ENCODE assay signal across 1 cellular context in the genomic region with DNA sequence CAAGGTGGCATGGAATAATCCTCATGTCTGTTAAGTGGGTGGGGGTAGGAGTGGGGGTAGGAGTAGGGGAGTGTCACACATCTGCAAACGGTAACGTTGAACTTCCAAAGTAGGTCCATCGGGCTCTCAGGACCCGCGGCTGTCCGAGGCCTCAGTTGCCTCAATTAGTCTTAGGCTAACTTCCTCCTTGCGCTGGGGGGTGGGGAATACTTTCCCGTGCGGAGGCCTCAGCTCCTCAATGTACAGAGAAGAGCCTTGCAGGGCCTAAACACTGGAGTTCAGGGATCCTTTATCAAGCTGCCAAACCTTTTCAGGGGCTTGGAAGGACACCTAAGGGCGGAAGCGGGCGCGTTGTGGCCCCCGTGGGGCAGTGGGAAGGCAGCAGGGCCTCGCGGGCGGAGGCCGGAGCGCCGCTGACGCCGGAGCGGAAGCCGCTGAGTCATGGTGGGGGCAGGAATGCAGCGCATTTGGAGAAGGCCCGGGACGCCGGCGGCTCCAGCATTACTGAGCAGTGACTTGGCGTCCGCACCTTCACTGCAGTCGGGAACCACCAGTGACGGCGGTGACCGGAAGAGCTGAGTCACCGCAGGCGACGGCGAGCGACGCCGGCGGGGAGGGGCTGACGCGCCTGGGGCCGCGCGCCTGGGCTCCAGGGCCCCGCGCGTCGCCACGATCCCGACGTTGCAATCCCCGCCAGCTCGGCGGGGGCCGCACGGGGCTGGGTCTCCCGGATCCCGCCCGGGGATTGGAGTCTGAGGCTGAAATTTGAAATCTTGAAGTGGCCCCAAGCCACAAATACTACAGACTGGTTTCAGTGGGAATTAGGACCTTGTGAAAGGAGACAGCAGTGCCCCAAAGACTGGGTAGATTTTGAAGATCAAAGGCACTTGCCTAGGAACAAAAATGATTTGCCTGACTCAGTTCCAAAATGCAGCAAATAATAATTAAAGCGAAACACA.
TF ChIP-seq lines count a peak whose summit lies in the region.

No MANE protein-coding gene starts in this region.

TF ChIP-seq in HCT116, 20 proteins besides CTCF, POLR2A, EP300 and RAD21 (continued from another document):
- TF ChIP-seq, protein P1, sequence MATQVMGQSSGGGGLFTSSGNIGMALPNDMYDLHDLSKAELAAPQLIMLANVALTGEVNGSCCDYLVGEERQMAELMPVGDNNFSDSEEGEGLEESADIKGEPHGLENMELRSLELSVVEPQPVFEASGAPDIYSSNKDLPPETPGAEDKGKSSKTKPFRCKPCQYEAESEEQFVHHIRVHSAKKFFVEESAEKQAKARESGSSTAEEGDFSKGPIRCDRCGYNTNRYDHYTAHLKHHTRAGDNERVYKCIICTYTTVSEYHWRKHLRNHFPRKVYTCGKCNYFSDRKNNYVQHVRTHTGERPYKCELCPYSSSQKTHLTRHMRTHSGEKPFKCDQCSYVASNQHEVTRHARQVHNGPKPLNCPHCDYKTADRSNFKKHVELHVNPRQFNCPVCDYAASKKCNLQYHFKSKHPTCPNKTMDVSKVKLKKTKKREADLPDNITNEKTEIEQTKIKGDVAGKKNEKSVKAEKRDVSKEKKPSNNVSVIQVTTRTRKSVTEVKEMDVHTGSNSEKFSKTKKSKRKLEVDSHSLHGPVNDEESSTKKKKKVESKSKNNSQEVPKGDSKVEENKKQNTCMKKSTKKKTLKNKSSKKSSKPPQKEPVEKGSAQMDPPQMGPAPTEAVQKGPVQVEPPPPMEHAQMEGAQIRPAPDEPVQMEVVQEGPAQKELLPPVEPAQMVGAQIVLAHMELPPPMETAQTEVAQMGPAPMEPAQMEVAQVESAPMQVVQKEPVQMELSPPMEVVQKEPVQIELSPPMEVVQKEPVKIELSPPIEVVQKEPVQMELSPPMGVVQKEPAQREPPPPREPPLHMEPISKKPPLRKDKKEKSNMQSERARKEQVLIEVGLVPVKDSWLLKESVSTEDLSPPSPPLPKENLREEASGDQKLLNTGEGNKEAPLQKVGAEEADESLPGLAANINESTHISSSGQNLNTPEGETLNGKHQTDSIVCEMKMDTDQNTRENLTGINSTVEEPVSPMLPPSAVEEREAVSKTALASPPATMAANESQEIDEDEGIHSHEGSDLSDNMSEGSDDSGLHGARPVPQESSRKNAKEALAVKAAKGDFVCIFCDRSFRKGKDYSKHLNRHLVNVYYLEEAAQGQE (IDR thresholded peaks at IDR 0.05; ENCODE audit: low read depth), result no peak
- peak; percentile 97 for TF ChIP-seq JUND (IDR thresholded peaks at IDR 0.05)
- peak; percentile 91 for TF ChIP-seq SIN3A (IDR thresholded peaks at IDR 0.05; ENCODE audit: low read depth)
- TF ChIP-seq SP1 (IDR thresholded peaks at IDR 0.05; ENCODE audit: low read depth), result peak; percentile 95
- TF ChIP-seq EZH2 (IDR thresholded peaks at IDR 0.05), result no peak
- TF ChIP-seq EGR1 (IDR thresholded peaks at IDR 0.05; ENCODE audit: low read depth), result peak; percentile 49
- TF ChIP-seq POLR2AphosphoS5 (IDR thresholded peaks at IDR 0.05; ENCODE audit: low read depth, low read length), result peak; percentile 74
- TF ChIP-seq YY1 (IDR thresholded peaks at IDR 0.05; ENCODE audit: extremely low read depth, insufficient replicate concordance, low read depth, low read length), result peak; percentile 70
- peak; percentile 66 for TF ChIP-seq TCF7L2 (IDR thresholded peaks at IDR 0.05; ENCODE audit: borderline replicate concordance, extremely low read depth, insufficient read depth, insufficient read length)
- TF ChIP-seq, protein P2, sequence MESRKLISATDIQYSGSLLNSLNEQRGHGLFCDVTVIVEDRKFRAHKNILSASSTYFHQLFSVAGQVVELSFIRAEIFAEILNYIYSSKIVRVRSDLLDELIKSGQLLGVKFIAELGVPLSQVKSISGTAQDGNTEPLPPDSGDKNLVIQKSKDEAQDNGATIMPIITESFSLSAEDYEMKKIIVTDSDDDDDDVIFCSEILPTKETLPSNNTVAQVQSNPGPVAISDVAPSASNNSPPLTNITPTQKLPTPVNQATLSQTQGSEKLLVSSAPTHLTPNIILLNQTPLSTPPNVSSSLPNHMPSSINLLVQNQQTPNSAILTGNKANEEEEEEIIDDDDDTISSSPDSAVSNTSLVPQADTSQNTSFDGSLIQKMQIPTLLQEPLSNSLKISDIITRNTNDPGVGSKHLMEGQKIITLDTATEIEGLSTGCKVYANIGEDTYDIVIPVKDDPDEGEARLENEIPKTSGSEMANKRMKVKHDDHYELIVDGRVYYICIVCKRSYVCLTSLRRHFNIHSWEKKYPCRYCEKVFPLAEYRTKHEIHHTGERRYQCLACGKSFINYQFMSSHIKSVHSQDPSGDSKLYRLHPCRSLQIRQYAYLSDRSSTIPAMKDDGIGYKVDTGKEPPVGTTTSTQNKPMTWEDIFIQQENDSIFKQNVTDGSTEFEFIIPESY (IDR thresholded peaks at IDR 0.05; ENCODE audit: extremely low read depth, insufficient replicate concordance, low read length), result no peak
- no peak for TF ChIP-seq EZH2phosphoT487 (IDR thresholded peaks at IDR 0.05; ENCODE audit: borderline replicate concordance)
